In the genomic region with DNA sequence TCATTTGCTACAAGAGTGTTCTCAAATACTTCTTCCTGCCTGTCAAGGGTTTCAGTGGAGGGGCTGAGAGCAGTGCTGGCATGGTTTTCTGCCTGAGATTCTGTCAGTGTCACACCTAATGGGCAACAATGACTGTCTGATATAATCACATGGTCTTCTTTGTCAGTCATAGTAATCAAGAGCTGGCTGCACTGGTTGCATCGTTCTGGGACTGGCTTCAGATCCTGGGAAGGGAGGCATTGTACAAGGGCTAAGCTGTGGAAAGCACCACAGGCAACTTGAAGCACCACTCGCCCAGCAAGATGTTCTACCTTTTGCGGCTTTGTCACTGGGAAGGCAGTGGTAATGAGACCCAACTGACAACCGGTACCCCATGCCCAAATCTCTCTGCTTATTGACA, we compare ENCODE assay signal across 24 cellular contexts. TPM values are rescaled to one million over a fixed set of nuclear protein-coding genes. Genes with fewer than 3 reads are reported as not detected.
A peak's percentile ranks its signal among the peaks of the same experiment; 100 is the strongest.
DNase-seq lines count a peak whose midpoint lies in the region; ATAC-seq and TF ChIP-seq lines count a peak whose summit lies in the region.
"Had no signal": no experiment of that assay in that cellular context is flagged by ENCODE, and none has a peak within 500 bp of the region (broad histone marks: within the 10 kb centered on the region; RNA-seq: fewer than 3 reads in every experiment).

No MANE protein-coding gene starts in this region.

- H3K4me2 ChIP-seq in KMS-11 (peak overlapping the region; percentile 96), trophoblast cell (ENCODE audit: low read length) (no peak overlapping the region)
- H3K4me2 ChIP-seq: BLaER1 treated with 17β-estradiol and CSF1 and Interleukin-3, amounts not matched to agents 10 nM and 100 nM; GM23338 had no signal

- no peaks in the 10 kb centered on the region for H4K20me1 ChIP-seq in KMS-11 (ENCODE audit: insufficient read depth)

- no peaks in the 10 kb centered on the region for H3K27me3 ChIP-seq in left ventricle myocardium inferior (ENCODE audit: low read depth)
- no peaks in the 10 kb centered on the region for H3K27me3 ChIP-seq in KMS-11 (ENCODE audit: insufficient read depth, low read depth)
- H3K27me3 ChIP-seq in trophoblast cell (ENCODE audit: insufficient read depth, low read length) = no peaks in the 10 kb centered on the region
- no peaks in the 10 kb centered on the region for H3K27me3 ChIP-seq in BE2C
- H3K27me3 ChIP-seq in lower lobe of right lung (ENCODE audit: low read depth) = no peaks in the 10 kb centered on the region
- H3K27me3 ChIP-seq: BLaER1 treated with 17β-estradiol and CSF1 and Interleukin-3, amounts not matched to agents 10 nM and 100 nM; MG63 had no signal

- no peak overlapping the region for H2AK5ac ChIP-seq in trophoblast cell (ENCODE audit: low read length)

- no peak overlapping the region for H2BK5ac ChIP-seq in trophoblast cell (ENCODE audit: low read depth, low read length, poor library complexity)

- ATAC-seq in lower lobe of right lung = no peak
- ATAC-seq: GM23338, HepG2, Panc1 had no signal

- peak overlapping the region; percentile 41; the same call in 1 of the 2 replicates for H2AFZ ChIP-seq in KMS-11 (ENCODE audit: low read depth)
- no peak overlapping the region for H2AFZ ChIP-seq in trophoblast cell (ENCODE audit: insufficient read depth, low read length, poor library complexity)
- H2AFZ ChIP-seq: GM23338 had no signal

- peaks cover 28% of the 10 kb centered on the region for H3K4me1 ChIP-seq in left ventricle myocardium inferior
- H3K4me1 ChIP-seq in KMS-11 (ENCODE audit: low read depth, poor library complexity, severe bottlenecking) = peaks cover 80% of the 10 kb centered on the region
- H3K4me1 ChIP-seq in trophoblast cell (ENCODE audit: control insufficient read depth in 1 of 2, insufficient read depth in 2 of 2, low read length in 2 of 2) = peaks cover 0 to 4% of the 10 kb centered on the region in 2 experiments
- H3K4me1 ChIP-seq in BE2C = no peaks in the 10 kb centered on the region
- H3K4me1 ChIP-seq in lower lobe of right lung = no peaks in the 10 kb centered on the region
- H3K4me1 ChIP-seq: BLaER1 treated with 17β-estradiol and CSF1 and Interleukin-3, amounts not matched to agents 10 nM and 100 nM had no signal

- H2BK120ac ChIP-seq in trophoblast cell (ENCODE audit: insufficient read depth, low read length, poor library complexity) = no peak overlapping the region

- no peak overlapping the region for H3K4ac ChIP-seq in trophoblast cell (ENCODE audit: low read depth, low read length)

- peak overlapping the region; percentile 46; the same call in 1 of the 2 replicates for H3K9ac ChIP-seq in KMS-11
- H3K9ac ChIP-seq in trophoblast cell (ENCODE audit: low read length) = peak overlapping the region; percentile 43
- H3K9ac ChIP-seq: BLaER1 treated with 17β-estradiol and CSF1 and Interleukin-3, amounts not matched to agents 10 nM and 100 nM had no signal

- H3K23ac ChIP-seq in trophoblast cell (ENCODE audit: low read length) = no peak overlapping the region

- TF ChIP-seq CTCF in left ventricle myocardium inferior (IDR thresholded peaks at IDR 0.05; ENCODE audit: borderline replicate concordance) (no peak), KMS-11 (conservative IDR thresholded peaks at IDR 0.05; ENCODE audit: low read depth, low read length) (no peak), BE2C (IDR thresholded peaks at IDR 0.05; ENCODE audit: low read depth, low read length) (no peak), lower lobe of right lung (IDR thresholded peaks at IDR 0.05) (no peak)

- H3K14ac ChIP-seq in trophoblast cell (ENCODE audit: low read length) = no peak overlapping the region

- no peak overlapping the region for H4K12ac ChIP-seq in trophoblast cell (ENCODE audit: low read depth, low read length)

- no peaks in the 10 kb centered on the region for H3K9me3 ChIP-seq in left ventricle myocardium inferior (replicated peaks)
- H3K9me3 ChIP-seq in trophoblast cell (ENCODE audit: insufficient read depth, low read depth, low read length) = no peaks in the 10 kb centered on the region
- H3K9me3 ChIP-seq in BE2C = no peaks in the 10 kb centered on the region
- H3K9me3 ChIP-seq in lower lobe of right lung = no peaks in the 10 kb centered on the region
- H3K9me3 ChIP-seq: BLaER1 treated with 17β-estradiol and CSF1 and Interleukin-3, amounts not matched to agents 10 nM and 100 nM; HAP-1; MG63 had no signal

- intact Hi-C loops in left ventricle myocardium inferior (cut with micrococcal nuclease) = no loop called here
- intact Hi-C loops in cardiac septum (cut with DNase I) = no loop called here
- intact Hi-C loops in lower lobe of right lung (cut with DNase I) = no loop called here

- no peak overlapping the region for H4K8ac ChIP-seq in trophoblast cell (ENCODE audit: low read depth, low read length)

- no peak overlapping the region for H3K18ac ChIP-seq in trophoblast cell (ENCODE audit: low read length)

- DNase-seq in left ventricle myocardium inferior (no peak), cardiac septum (ENCODE audit: low spot score) (no peak), cerebellar cortex (ENCODE audit: low spot score) (peak; percentile 64), trophoblast cell (no peak), BE2C (no peak), lower lobe of right lung (no peak)
- no peak for DNase-seq in activated CD4-positive, alpha-beta T cell treated with anti-CD3 and anti-CD28 coated beads, Interleukin-2, amount 50 U/mL, for 4 hours
- DNase-seq: CD4-positive, alpha-beta T cell; DMS53; MG63; NCI-H2081; NCI-H2227 treated with DMSO at 0.1 percent for 48 hours; NCI-H526 treated with DMSO at 0.1 percent for 48 hours; SIG-M5 had no signal

- no CpG with 5 or more reads among the region's 4 CpGs for WGBS in trophoblast cell (ENCODE audit: extremely low coverage, insufficient coverage, insufficient read length)

- no peak overlapping the region for H3K4me3 ChIP-seq in left ventricle myocardium inferior
- H3K4me3 ChIP-seq in KMS-11 (IDR thresholded peaks at IDR 0.05; ENCODE audit: insufficient read depth, low read depth, low read length) = no peak overlapping the region
- H3K4me3 ChIP-seq in trophoblast cell (ENCODE audit: low read depth, low read length) = no peak overlapping the region
- H3K4me3 ChIP-seq in BE2C (ENCODE audit: low read depth, low read length) = no peak overlapping the region
- no peak overlapping the region for H3K4me3 ChIP-seq in lower lobe of right lung
- H3K4me3 ChIP-seq: BLaER1 treated with 17β-estradiol and CSF1 and Interleukin-3, amounts not matched to agents 10 nM and 100 nM; GM23338; HAP-1; MG63; SK-N-MC had no signal

- H3K79me2 ChIP-seq in KMS-11 (ENCODE audit: insufficient read depth, low read depth) = no peaks in the 10 kb centered on the region; the same call in 1 of the 2 replicates
- H3K79me2 ChIP-seq in trophoblast cell (ENCODE audit: control insufficient read depth, insufficient read depth, low read length, poor library complexity) = no peaks in the 10 kb centered on the region

- no peaks in the 10 kb centered on the region for H3K79me1 ChIP-seq in trophoblast cell (ENCODE audit: low read length)

- H2BK12ac ChIP-seq in trophoblast cell (ENCODE audit: low read length) = no peak overlapping the region

- peak overlapping the region; percentile 47 for H3K27ac ChIP-seq in left ventricle myocardium inferior (replicated peaks)
- peak overlapping the region; percentile 92 for H3K27ac ChIP-seq in KMS-11
- no peak overlapping the region for H3K27ac ChIP-seq in trophoblast cell (ENCODE audit: low read depth, low read length)
- H3K27ac ChIP-seq in lower lobe of right lung = no peak overlapping the region
- H3K27ac ChIP-seq: BLaER1 treated with 17β-estradiol and CSF1 and Interleukin-3, amounts not matched to agents 10 nM and 100 nM; RWPE1; SK-N-MC had no signal

- no peak overlapping the region for H4K91ac ChIP-seq in trophoblast cell (ENCODE audit: low read depth, low read length)

- peaks cover 70% of the 10 kb centered on the region for H3K36me3 ChIP-seq in left ventricle myocardium inferior
- H3K36me3 ChIP-seq in KMS-11 (ENCODE audit: insufficient read depth) = no peaks in the 10 kb centered on the region
- peaks cover 17 to 25% of the 10 kb centered on the region in 2 experiments for H3K36me3 ChIP-seq in trophoblast cell (ENCODE audit: control insufficient read depth in 1 of 2, insufficient read depth in 2 of 2, low read length in 2 of 2)
- H3K36me3 ChIP-seq in BE2C = peaks cover 6% of the 10 kb centered on the region; the same call in 1 of the 2 replicates
- H3K36me3 ChIP-seq in lower lobe of right lung = peaks cover 69% of the 10 kb centered on the region

RNA-seq across cellular contexts. Expression of a gene that starts 19.6 kb away (rescaled TPM):
- total RNA-seq in left ventricle myocardium inferior (42.0 TPM), cardiac septum (36.5 TPM), lower lobe of right lung (24.7 TPM)
- polyA plus RNA-seq in trophoblast cell (2013) = 15.9 and 16.9 TPM in 2 replicates
- polyA plus RNA-seq in BE2C (2012; ENCODE audit: insufficient read depth, insufficient read length, low read depth) = 17.4 TPM

RNA-seq across cellular contexts. Expression of a gene that starts 45.2 kb away (rescaled TPM):
- total RNA-seq in left ventricle myocardium inferior (0.16 TPM), cardiac septum (0.22 TPM), lower lobe of right lung (4.5 TPM)
- 0.01 and 0.03 TPM in 2 replicates for polyA plus RNA-seq in trophoblast cell (2013)
- polyA plus RNA-seq in BE2C (2012; ENCODE audit: insufficient read depth, insufficient read length, low read depth) = 15.7 TPM
- total RNA-seq: CD4-positive, alpha-beta T cell; GM23338; HepG2; HT-29; NCI-H460 had no signal
- polyA plus RNA-seq: HepG2 had no signal

Comparison
In these comparisons a context has a peak if more than half of its experiments do, and no peak if none do; other contexts are left out.
1. H3K27ac ChIP-seq: peak in left ventricle myocardium inferior (single experiment) and KMS-11 (single experiment); none in trophoblast cell (single experiment) and lower lobe of right lung (single experiment).